ENCODE assay signal across 10 cellular contexts in genomic region chr14:29169408-29169807, GRCh38.
"Had no signal": no experiment of that assay in that cellular context is flagged by ENCODE, and none has a peak within 500 bp of the region (broad histone marks: within the 10 kb centered on the region; RNA-seq: fewer than 3 reads in every experiment).

No MANE protein-coding gene starts in this region.

- H3K27ac ChIP-seq: GM23248, KMS-11 had no signal

- ATAC-seq: HCT116 had no signal

- H3K9me3 Mint-ChIP-seq: HFFc6, IgD-negative memory B cell had no signal

- H3K27ac Mint-ChIP-seq: HFFc6, IgD-negative memory B cell had no signal

- H3K4me3 ChIP-seq: GM23248, HAP-1 had no signal

- H3K4me3 Mint-ChIP-seq: HFFc6, IgD-negative memory B cell had no signal

- H3K4me1 ChIP-seq: HAP-1 had no signal

- H3K9ac ChIP-seq: GM23248, KMS-11 had no signal

- H3K9me3 ChIP-seq: HAP-1 had no signal

- H3K4me1 Mint-ChIP-seq: IgD-negative memory B cell had no signal

- H3K27me3 Mint-ChIP-seq: IgD-negative memory B cell had no signal

- DNase-seq: GM23248, GOT3, H7, HFFc6, KBM-7 had no signal

- H3K36me3 Mint-ChIP-seq: IgD-negative memory B cell had no signal

- H2AFZ ChIP-seq: GM23248 had no signal

- H3K4me2 ChIP-seq: KMS-11 had no signal

- H3K36me3 ChIP-seq: HAP-1 had no signal

- FAIRE-seq: HepG2 had no signal
